ENCODE assay signal across 13 cellular contexts in genomic region chr7:116530107-116530820, GRCh38. TPM values are rescaled to one million over a fixed set of nuclear protein-coding genes. Genes with fewer than 3 reads are reported as not detected.
A peak's percentile ranks its signal among the peaks of the same experiment; 100 is the strongest.
DNase-seq lines count a peak whose midpoint lies in the region; ATAC-seq and TF ChIP-seq lines count a peak whose summit lies in the region.
"Had no signal": no experiment of that assay in that cellular context is flagged by ENCODE, and none has a peak within 500 bp of the region (broad histone marks: within the 10 kb centered on the region; RNA-seq: fewer than 3 reads in every experiment).

No MANE protein-coding gene starts in this region.

- H3K27ac ChIP-seq in RWPE2 (ENCODE audit: poor library complexity, severe bottlenecking) (peak overlapping the region; percentile 99), fibroblast of lung (ENCODE audit: insufficient read depth, low read length) (no peak overlapping the region), suprapubic skin (no peak overlapping the region)

- DNase-seq in HFFc6 (no peak), RWPE2 (ENCODE audit: low spot score) (no peak), fibroblast of lung (ENCODE audit: low read depth in 2 of 2) (no peak), suprapubic skin (ENCODE audit: low spot score in 2 of 2) (no peak), GM13976 (ENCODE audit: low spot score) (no peak), NCI-H1417 treated with DMSO at 0.1 percent for 48 hours (lab: John Stamatoyannopoulos, UW) (no peak)
- no peak for DNase-seq in activated CD4-positive, alpha-beta T cell treated with anti-CD3 and anti-CD28 coated beads, Interleukin-2, amount 50 U/mL, for 48 hours
- DNase-seq: activated naive CD4-positive, alpha-beta T cell treated with anti-CD3 and anti-CD28 coated beads, Interleukin-2, amount 50 U/mL, for 16 hours; H7; left lung; occipital lobe; stimulated activated CD4-positive, alpha-beta T cell treated with anti-CD3 and anti-CD28 coated beads, Interleukin-2, amount 100 ng/mL, for 24 hours; stimulated activated naive CD4-positive, alpha-beta T cell had no signal

- H3K36me3 ChIP-seq in RWPE2 (ENCODE audit: low read depth) (peaks cover 94% of the 10 kb centered on the region), fibroblast of lung (ENCODE audit: control insufficient read depth, insufficient read depth, low read length) (peaks cover 11% of the 10 kb centered on the region), suprapubic skin (no peaks in the 10 kb centered on the region)
- H3K36me3 ChIP-seq: left lung had no signal

- H3K36me3 Mint-ChIP-seq in HFFc6 (ENCODE audit: low read depth), result peaks cover 88% of the 10 kb centered on the region

- H3K27me3 Mint-ChIP-seq in HFFc6 (ENCODE audit: insufficient read depth), result peaks cover 8% of the 10 kb centered on the region; the same call in 1 of the 2 replicates

- no peak for ATAC-seq in RWPE2 (ENCODE audit: low read depth)
- ATAC-seq: left lung had no signal

- WGBS in suprapubic skin, result 51% methylated on average over 3 of the region's 3 CpGs

- H2AFZ ChIP-seq in fibroblast of lung (ENCODE audit: low read length), result no peak overlapping the region

- peak overlapping the region; percentile 96 for H3K4me3 Mint-ChIP-seq in HFFc6

- peaks cover 71% of the 10 kb centered on the region for H3K4me1 Mint-ChIP-seq in HFFc6 (ENCODE audit: low read depth)

- H3K27me3 ChIP-seq in RWPE2 (ENCODE audit: insufficient read depth, poor library complexity, severe bottlenecking) (no peaks in the 10 kb centered on the region), fibroblast of lung (ENCODE audit: control insufficient read depth, insufficient read depth, low read length) (no peaks in the 10 kb centered on the region), suprapubic skin (no peaks in the 10 kb centered on the region)

- H3K9ac ChIP-seq in fibroblast of lung (ENCODE audit: insufficient read depth, low read length), result no peak overlapping the region

- H3K4me3 ChIP-seq in RWPE2 (ENCODE audit: severe bottlenecking), result no peak overlapping the region
- peak overlapping the region; percentile 15 to 96 (median 64) for H3K4me3 ChIP-seq in fibroblast of lung (replicated peaks in 1 of 4; ENCODE audit: control extremely low read depth in 1 of 4, insufficient read depth in 1 of 4, low read depth in 3 of 4, low read length in 4 of 4)
- peak overlapping the region; percentile 74 for H3K4me3 ChIP-seq in suprapubic skin

- H3K4me1 ChIP-seq in RWPE2 (ENCODE audit: insufficient read depth, poor library complexity, severe bottlenecking) (peaks cover 63% of the 10 kb centered on the region), fibroblast of lung (ENCODE audit: control insufficient read depth, extremely low read depth, insufficient read depth, low read length) (peaks cover 7% of the 10 kb centered on the region), suprapubic skin (peaks cover 57% of the 10 kb centered on the region)

- H3K9me3 ChIP-seq in RWPE2 (ENCODE audit: severe bottlenecking), result no peaks in the 10 kb centered on the region
- no peaks in the 10 kb centered on the region for H3K9me3 ChIP-seq in fibroblast of lung (ENCODE audit: control insufficient read depth, insufficient read depth, low read depth, low read length)
- H3K9me3 ChIP-seq in suprapubic skin, result no peaks in the 10 kb centered on the region
- H3K9me3 ChIP-seq: left lung had no signal

- H3K79me2 ChIP-seq in fibroblast of lung (ENCODE audit: control insufficient read depth, insufficient read depth, low read length), result peaks cover 96% of the 10 kb centered on the region

- TF ChIP-seq EP300 in suprapubic skin (IDR thresholded peaks at IDR 0.05), result no peak

- H4K20me1 ChIP-seq in fibroblast of lung (ENCODE audit: control insufficient read depth, extremely low read depth, insufficient read depth, low read length), result no peaks in the 10 kb centered on the region

- TF ChIP-seq CTCF in HFFc6 (IDR thresholded peaks at IDR 0.05) (no peak), RWPE2 (IDR thresholded peaks at IDR 0.05; ENCODE audit: poor library complexity, severe bottlenecking) (no peak), fibroblast of lung (conservative IDR thresholded peaks at IDR 0.05 in 1 of 2, IDR thresholded peaks at IDR 0.05 in 1 of 2; ENCODE audit: low read depth in 1 of 2, low read length in 2 of 2) (no peak), suprapubic skin (IDR thresholded peaks at IDR 0.05) (no peak), GM13976 (IDR thresholded peaks at IDR 0.05; ENCODE audit: borderline replicate concordance, control extremely low read depth, extremely low read depth, insufficient read depth, missing control alignments) (no peak)

- peak overlapping the region; percentile 63 for H3K27ac Mint-ChIP-seq in HFFc6

- in situ Hi-C loops in GM13976 (cut with MboI; ENCODE audit: low sequenced_read_pairs, unreplicated experiment), result no loop called here

- TF ChIP-seq POLR2A in suprapubic skin (IDR thresholded peaks at IDR 0.05), result no peak

- H3K9me3 Mint-ChIP-seq in HFFc6, result no peaks in the 10 kb centered on the region

- peak overlapping the region; percentile 95 for H3K4me2 ChIP-seq in fibroblast of lung (ENCODE audit: extremely low read depth, insufficient read depth, low read length)

RNA-seq across cellular contexts. Expression of gene CAV1, which starts 5.4 kb away (rescaled TPM):
- 1,000 to 10,000 TPM in 5 of 6 experiments, 100 to 1,000 TPM in 1; 938 to 1,171 (median 1,076) TPM for total RNA-seq in HFFc6 (2021; fragmentation: NEBNext Ultra II Directional; extraction: Animal tissue kit (Norgen Biotek cat#: 25700))
- total RNA-seq in fibroblast of lung (174 and 461 TPM in 2 replicates), suprapubic skin (100 to 1,000 TPM; 123 to 215 (median 187) TPM)
- polyA plus RNA-seq in fibroblast of lung, result 1,245 and 1,327 TPM in 2 replicates
- 881 and 940 TPM in 2 replicates for polyA plus RNA-seq in fibroblast of lung (2012)
- polyA minus RNA-seq in fibroblast of lung (ENCODE audit: low replicate concordance), result 3,025 and 3,345 TPM in 2 replicates

RNA-seq across cellular contexts. Expression of gene CAV2, which starts 30.7 kb away (rescaled TPM):
- total RNA-seq in HFFc6 (2021; fragmentation: NEBNext Ultra II Directional; extraction: Animal tissue kit (Norgen Biotek cat#: 25700)), result 100 to 1,000 TPM; 157 to 229 (median 186) TPM
- 60.1 and 119 TPM in 2 replicates for total RNA-seq in fibroblast of lung
- polyA plus RNA-seq in fibroblast of lung, result 217 and 288 TPM in 2 replicates
- polyA plus RNA-seq in fibroblast of lung (2012), result 118 and 133 TPM in 2 replicates
- polyA minus RNA-seq in fibroblast of lung (ENCODE audit: low replicate concordance), result 162 and 212 TPM in 2 replicates
- 100 to 1,000 TPM in 1 of 4 donors, 10 to 100 TPM in 3; 73.8 to 108 (median 98.7) TPM for total RNA-seq in suprapubic skin
